Comparison of ENCODE assay signal across 29 cellular contexts in the genomic region with DNA sequence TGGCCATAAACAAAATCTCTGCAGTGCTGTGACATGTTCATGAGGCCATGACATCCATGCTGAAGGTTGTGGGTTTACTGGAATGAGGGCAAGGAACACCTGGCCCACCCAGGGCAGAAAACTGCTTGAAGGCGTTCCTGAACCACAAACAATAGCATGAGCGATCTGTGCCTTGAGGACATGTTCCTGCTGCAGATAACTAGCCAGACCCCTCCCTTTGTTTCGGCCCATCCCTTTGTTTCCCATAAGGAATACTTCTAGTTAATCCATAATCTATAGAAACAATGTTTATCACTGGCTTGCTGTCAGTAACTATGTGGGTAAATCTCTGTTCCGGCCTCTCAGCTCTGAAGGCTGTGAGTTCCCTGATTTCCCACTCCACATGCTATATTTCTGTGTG. TPM values are rescaled to one million over a fixed set of nuclear protein-coding genes. Genes with fewer than 3 reads are reported as not detected.
A peak's percentile ranks its signal among the peaks of the same experiment; 100 is the strongest.
DNase-seq lines count a peak whose midpoint lies in the region; ATAC-seq, FAIRE-seq and TF ChIP-seq lines count a peak whose summit lies in the region.
"Had no signal": no experiment of that assay in that cellular context is flagged by ENCODE, and none has a peak within 500 bp of the region (broad histone marks: within the 10 kb centered on the region; RNA-seq: fewer than 3 reads in every experiment).

No MANE protein-coding gene starts in this region.

- CTCF ChIA-PET in HepG2 (lab: Yijun Ruan, JAX; ENCODE audit: low intra/inter-chr PET ratio, low total read pairs), result no interaction called here

- H3K27me3 ChIP-seq in HepG2 (ENCODE audit: control insufficient read depth in 1 of 2, insufficient read depth in 2 of 2, low read length in 2 of 2) (no peaks in the 10 kb centered on the region; a peak in 1 of 5 replicates), right lobe of liver (no peaks in the 10 kb centered on the region)
- H3K27me3 ChIP-seq: BE2C; BLaER1; BLaER1 treated with 17β-estradiol and CSF1 and Interleukin-3, amounts not matched to agents 10 nM and 100 nM had no signal

- no peak for ATAC-seq in HepG2
- ATAC-seq in right lobe of liver, result no peak
- ATAC-seq: A549; CD8-positive, alpha-beta T cell had no signal

- no peak overlapping the region for H3K27ac ChIP-seq in HepG2 (ENCODE audit: extremely low read length, insufficient read depth, low read length)
- no peak overlapping the region for H3K27ac ChIP-seq in right lobe of liver
- H3K27ac ChIP-seq: 22Rv1; A549; BLaER1; BLaER1 treated with 17β-estradiol and CSF1 and Interleukin-3, amounts not matched to agents 10 nM and 100 nM; C4-2B had no signal

- H2AFZ ChIP-seq in HepG2 (ENCODE audit: low read length), result no peak overlapping the region

- no peak overlapping the region for H3K4me2 ChIP-seq in HepG2 (ENCODE audit: low read depth, low read length)
- H3K4me2 ChIP-seq: A549; BLaER1; BLaER1 treated with 17β-estradiol and CSF1 and Interleukin-3, amounts not matched to agents 10 nM and 100 nM had no signal

- H3K9ac ChIP-seq in HepG2 (ENCODE audit: insufficient read depth, low read depth, low read length), result no peak overlapping the region
- H3K9ac ChIP-seq: BLaER1; BLaER1 treated with 17β-estradiol and CSF1 and Interleukin-3, amounts not matched to agents 10 nM and 100 nM had no signal

- no peak for TF ChIP-seq RAD21 in HepG2 (CRISPR knock-in tag; IDR thresholded peaks at IDR 0.05)

- no peak for TF ChIP-seq CTCF in HepG2 (CRISPR knock-in tag; IDR thresholded peaks at IDR 0.05)
- no peak for TF ChIP-seq CTCF in right lobe of liver (IDR thresholded peaks at IDR 0.05)

- POLR2A ChIA-PET in HepG2 (lab: Yijun Ruan, JAX), result no interaction called here

- intact Hi-C loops in HepG2 (cut with micrococcal nuclease; ENCODE audit: unreplicated experiment), result no loop called here
- intact Hi-C loops in right lobe of liver (cut with DNase I), result no loop called here

- in situ Hi-C loops in HepG2 (cut with HindIII; ENCODE audit: extremely low pct_ligation_motif_present, low pct_unique_long_range_greater_than_20kb), result no loop called here

- H3K9me3 ChIP-seq in HepG2 (ENCODE audit: low read length) (peaks cover 10% of the 10 kb centered on the region), right lobe of liver (no peaks in the 10 kb centered on the region)
- H3K9me3 ChIP-seq: BE2C had no signal

- no peaks in the 10 kb centered on the region for H3K79me2 ChIP-seq in HepG2 (ENCODE audit: insufficient read depth, low read length)

- WGBS in HepG2 (ENCODE audit: low lambda C conversion rate), result 83% methylated on average over 4 of the region's 4 CpGs
- 43% methylated on average over 2 of the region's 4 CpGs for WGBS in right lobe of liver (ENCODE audit: insufficient coverage, low coverage, low lambda C conversion rate, missing lambda C conversion rate)

- BruUV-seq in HepG2 (replicated peaks; lab: Mats Ljungman, UMichigan), result no TSS peak

- H3K4me3 ChIP-seq in HepG2 (replicated peaks in 1 of 3; ENCODE audit: insufficient read depth in 1 of 3, low read depth in 2 of 3, low read length in 3 of 3), result no peak overlapping the region
- H3K4me3 ChIP-seq in right lobe of liver, result no peak overlapping the region
- H3K4me3 ChIP-seq: A549; BLaER1; BLaER1 treated with 17β-estradiol and CSF1 and Interleukin-3, amounts not matched to agents 10 nM and 100 nM had no signal

- no peak for DNase-seq in HepG2 (ENCODE audit: low spot score)
- no peak for DNase-seq in right lobe of liver
- DNase-seq: 8988T; ACHN; AML-193; BE2C; C1 segment of cervical spinal cord; Caco-2; Calu3; CD4-positive, alpha-beta memory T cell; CD4-positive, alpha-beta T cell; CD4-positive, CD25-positive, alpha-beta regulatory T cell; CD8-positive, alpha-beta memory T cell; CD8-positive, alpha-beta T cell; COR-L47; DMS 273 treated with DMSO at 0.1 percent for 48 hours; DMS153; DMS53; DMS79; DMS79 treated with DMSO at 0.1 percent for 48 hours; DND-41; EL had no signal

- H3K36me3 ChIP-seq in HepG2 (replicated peaks in 1 of 2; ENCODE audit: control insufficient read depth in 1 of 2, insufficient read depth in 2 of 2, low read length in 2 of 2), result no peaks in the 10 kb centered on the region
- H3K36me3 ChIP-seq in right lobe of liver, result no peaks in the 10 kb centered on the region
- H3K36me3 ChIP-seq: BE2C; BLaER1; BLaER1 treated with 17β-estradiol and CSF1 and Interleukin-3, amounts not matched to agents 10 nM and 100 nM had no signal

- no peak for TF ChIP-seq POLR2A in HepG2 (IDR thresholded peaks at IDR 0.05; ENCODE audit: insufficient read depth in 1 of 2, low read depth in 2 of 2, low read length in 2 of 2)
- no peak for TF ChIP-seq POLR2A in right lobe of liver (IDR thresholded peaks at IDR 0.05)

- H3K4me1 ChIP-seq in HepG2 (ENCODE audit: insufficient read depth, low read length), result peaks cover 58% of the 10 kb centered on the region
- H3K4me1 ChIP-seq in right lobe of liver, result peaks cover 0 to 15% (median 6%) of the 10 kb centered on the region in 4 donors

- TF ChIP-seq EP300 in HepG2 (IDR thresholded peaks at IDR 0.05; ENCODE audit: low read depth in 2 of 2, low read length in 2 of 2), result no peak
- TF ChIP-seq EP300 in HepG2 (CRISPR knock-in tag; IDR thresholded peaks at IDR 0.05; ENCODE audit: borderline replicate concordance), result no peak

- no peak for FAIRE-seq in HepG2 (lab: Jason Lieb, UNC)
- FAIRE-seq: A204.1, A549, D721Med had no signal

- no peaks in the 10 kb centered on the region for H4K20me1 ChIP-seq in HepG2 (ENCODE audit: insufficient read depth, low read length)
- H4K20me1 ChIP-seq: BLaER1; BLaER1 treated with 17β-estradiol and CSF1 and Interleukin-3, amounts not matched to agents 10 nM and 100 nM had no signal

TF ChIP-seq in HepG2, 621 proteins besides CTCF, POLR2A, EP300 and RAD21:
- TF ChIP-seq ZNF761 (CRISPR knock-in tag; conservative IDR thresholded peaks at IDR 0.05), result peak; percentile 99
- TF ChIP-seq, protein P1, sequence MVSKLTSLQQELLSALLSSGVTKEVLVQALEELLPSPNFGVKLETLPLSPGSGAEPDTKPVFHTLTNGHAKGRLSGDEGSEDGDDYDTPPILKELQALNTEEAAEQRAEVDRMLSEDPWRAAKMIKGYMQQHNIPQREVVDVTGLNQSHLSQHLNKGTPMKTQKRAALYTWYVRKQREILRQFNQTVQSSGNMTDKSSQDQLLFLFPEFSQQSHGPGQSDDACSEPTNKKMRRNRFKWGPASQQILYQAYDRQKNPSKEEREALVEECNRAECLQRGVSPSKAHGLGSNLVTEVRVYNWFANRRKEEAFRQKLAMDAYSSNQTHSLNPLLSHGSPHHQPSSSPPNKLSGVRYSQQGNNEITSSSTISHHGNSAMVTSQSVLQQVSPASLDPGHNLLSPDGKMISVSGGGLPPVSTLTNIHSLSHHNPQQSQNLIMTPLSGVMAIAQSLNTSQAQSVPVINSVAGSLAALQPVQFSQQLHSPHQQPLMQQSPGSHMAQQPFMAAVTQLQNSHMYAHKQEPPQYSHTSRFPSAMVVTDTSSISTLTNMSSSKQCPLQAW (CRISPR knock-in tag; IDR thresholded peaks at IDR 0.05), result no peak

RNA-seq across cellular contexts. Expression of a gene that starts 28.9 kb away (rescaled TPM):
- total RNA-seq in HepG2 (2016; rRNA removed; fragmentation: Illumina TruSeq; extraction: Trizol) (166 and 190 TPM in 2 replicates), right lobe of liver (10 to 100 TPM; 54.9 to 94.0 (median 65.6) TPM)
- total RNA-seq in HepG2 (2016; cell fraction: cytosol; rRNA removed; fragmentation: Illumina TruSeq; extraction: Trizol; ENCODE audit: low read depth), result 66.2 and 84.8 TPM in 2 replicates
- 168 and 184 TPM in 2 replicates for total RNA-seq in HepG2 (2016; cell fraction: insoluble cytoplasmic fraction; rRNA removed; fragmentation: Illumina TruSeq; extraction: Trizol)
- 66.9 and 77.6 TPM in 2 replicates for total RNA-seq in HepG2 (2016; cell fraction: membrane; rRNA removed; fragmentation: Illumina TruSeq; extraction: Trizol)
- 154 and 164 TPM in 2 replicates for total RNA-seq in HepG2 (2016; cell fraction: nucleus; rRNA removed; fragmentation: Illumina TruSeq; extraction: Trizol)
- 22.4 and 27.5 TPM in 2 replicates for polyA plus RNA-seq in HepG2 (2011; rRNA removed)
- 8.7 and 15.2 TPM in 2 replicates for polyA plus RNA-seq in HepG2 (2011; cell fraction: cytosol; rRNA removed)
- polyA plus RNA-seq in HepG2 (2011; cell fraction: nucleus; rRNA removed), result 24.3 and 26.2 TPM in 2 replicates
- polyA plus RNA-seq in HepG2 (2012), result 41.7 and 57.2 TPM in 2 replicates
- polyA plus RNA-seq in HepG2 (2016; cell fraction: cytosol; fragmentation: Illumina TruSeq; extraction: Trizol; ENCODE audit: low read depth), result 8.6 and 8.9 TPM in 2 replicates
- 123 and 132 TPM in 2 replicates for polyA plus RNA-seq in HepG2 (2016; cell fraction: insoluble cytoplasmic fraction; fragmentation: Illumina TruSeq; extraction: Trizol; ENCODE audit: low read depth)
- polyA plus RNA-seq in HepG2 (2016; cell fraction: membrane; fragmentation: Illumina TruSeq; extraction: Trizol; ENCODE audit: low read depth), result 19.5 and 20.3 TPM in 2 replicates
- 156 TPM in 2 replicates for polyA plus RNA-seq in HepG2 (2016; cell fraction: nucleus; fragmentation: Illumina TruSeq; extraction: Trizol; ENCODE audit: insufficient read depth, low read depth)
- 16.6 and 17.0 TPM in 2 replicates for polyA minus RNA-seq in HepG2 (2011; rRNA and poly(A)+ RNA removed; ENCODE audit: low replicate concordance)
- 39.1 and 39.2 TPM in 2 replicates for polyA minus RNA-seq in HepG2 (2011; cell fraction: cytosol; rRNA and poly(A)+ RNA removed)
- 124 and 125 TPM in 2 replicates for polyA minus RNA-seq in HepG2 (2011; cell fraction: nucleus; rRNA and poly(A)+ RNA removed)
